ENCODE assay signal across 27 cellular contexts in genomic region chr5:61822584-61822983, GRCh38.
DNase-seq lines count a peak whose midpoint lies in the region; ATAC-seq, FAIRE-seq and TF ChIP-seq lines count a peak whose summit lies in the region.
"Had no signal": no experiment of that assay in that cellular context is flagged by ENCODE, and none has a peak within 500 bp of the region (broad histone marks: within the 10 kb centered on the region; RNA-seq: fewer than 3 reads in every experiment).

No MANE protein-coding gene starts in this region.

- H3K36me3 Mint-ChIP-seq in GM23338 (ENCODE audit: low read depth) (no peaks in the 10 kb centered on the region), astrocyte (ENCODE audit: low read depth, unreplicated experiment) (no peaks in the 10 kb centered on the region), neural crest cell (ENCODE audit: low read depth) (no peaks in the 10 kb centered on the region)
- H3K36me3 Mint-ChIP-seq: CD14-positive monocyte; CD8-positive, alpha-beta memory T cell; IgD-negative memory B cell had no signal

- no peaks in the 10 kb centered on the region for H4K20me1 ChIP-seq in GM23338 (replicated peaks; ENCODE audit: insufficient read depth)
- H4K20me1 ChIP-seq in astrocyte (ENCODE audit: insufficient read depth, low read length): no peaks in the 10 kb centered on the region

- no peaks in the 10 kb centered on the region for H3F3A ChIP-seq in GM23338 (replicated peaks; ENCODE audit: low read depth)

- no peak overlapping the region for H3K4me3 Mint-ChIP-seq in GM23338
- no peak overlapping the region for H3K4me3 Mint-ChIP-seq in astrocyte (ENCODE audit: unreplicated experiment)
- H3K4me3 Mint-ChIP-seq in neural crest cell: no peak overlapping the region
- H3K4me3 Mint-ChIP-seq: CD14-positive monocyte; CD8-positive, alpha-beta memory T cell; IgD-negative memory B cell had no signal

- peak; percentile 47 for ATAC-seq in GM23338
- no peak for ATAC-seq in HG02840 (IDR thresholded peaks at IDR 0.05; ENCODE audit: low FRiP score, unreplicated experiment)
- no peak for ATAC-seq in HG03378 (IDR thresholded peaks at IDR 0.05; ENCODE audit: unreplicated experiment)
- ATAC-seq: Right ventricle myocardium inferior, SK-N-SH treated with all-trans-retinoic acid at 6 μM for 48 hours had no signal

- H3K9me3 Mint-ChIP-seq in GM23338 (no peaks in the 10 kb centered on the region), astrocyte (ENCODE audit: unreplicated experiment) (no peaks in the 10 kb centered on the region), neural crest cell (peaks cover 6% of the 10 kb centered on the region)
- H3K9me3 Mint-ChIP-seq: CD14-positive monocyte had no signal

- peak; percentile 15 for DNase-seq in DMS53 (lab: John Stamatoyannopoulos, UW)
- no peak for DNase-seq in DMS53 treated with DMSO at 0.1 percent for 48 hours (lab: John Stamatoyannopoulos, UW; ENCODE audit: unreplicated experiment)
- no peak for DNase-seq in GM23338 (ENCODE audit: low spot score)
- peak; percentile 29 for DNase-seq in astrocyte (ENCODE audit: low read depth)
- DNase-seq in neural crest cell (ENCODE audit: low read depth, low spot score): no peak
- DNase-seq in AG08395 (ENCODE audit: low spot score): no peak
- DNase-seq: BE2C; CD8-positive, alpha-beta memory T cell; GOT3; HCEC 1CT; MM.1S; NCI-H1694 treated with DMSO at 0.1 percent for 48 hours; NCI-H2081; NCI-H2171 treated with DMSO at 0.1 percent for 48 hours; NCI-H748 treated with DMSO at 0.1 percent for 48 hours; PC-9; SJCRH30 had no signal

- H3K9me3 ChIP-seq in astrocyte (ENCODE audit: insufficient read depth, low read depth, low read length): no peaks in the 10 kb centered on the region
- H3K9me3 ChIP-seq: BE2C, SJCRH30 had no signal

- no peak overlapping the region for H3K4me2 ChIP-seq in GM23338
- no peak overlapping the region for H3K4me2 ChIP-seq in astrocyte (ENCODE audit: low read length)
- H3K4me2 ChIP-seq: KMS-11, PC-9 had no signal

- H3K27me3 ChIP-seq in GM23338 (ENCODE audit: insufficient read depth): no peaks in the 10 kb centered on the region
- peaks cover 14% of the 10 kb centered on the region for H3K27me3 ChIP-seq in astrocyte (ENCODE audit: insufficient read depth, low read length)

- H3K4me1 Mint-ChIP-seq in GM23338 (peaks cover 15% of the 10 kb centered on the region), astrocyte (ENCODE audit: low read depth, unreplicated experiment) (peaks cover 2% of the 10 kb centered on the region), neural crest cell (peaks cover 22% of the 10 kb centered on the region)
- H3K4me1 Mint-ChIP-seq: CD14-positive monocyte; CD8-positive, alpha-beta memory T cell; IgD-negative memory B cell had no signal

- H2AFZ ChIP-seq in GM23338 (peak overlapping the region; percentile 69), astrocyte (ENCODE audit: low read depth, low read length) (no peak overlapping the region)
- H2AFZ ChIP-seq: PC-9 had no signal

- TF ChIP-seq CTCF in GM23338 (conservative IDR thresholded peaks at IDR 0.05; ENCODE audit: low read depth in 2 of 2): no peak
- no peak for TF ChIP-seq CTCF in astrocyte (IDR thresholded peaks at IDR 0.05; ENCODE audit: insufficient read depth, low read depth, low read length)
- no peak for TF ChIP-seq CTCF in neural crest cell (conservative IDR thresholded peaks at IDR 0.05)

- no peaks in the 10 kb centered on the region; the same call in 1 of the 2 replicates for H3K9me2 ChIP-seq in GM23338 (ENCODE audit: insufficient read depth)

- peaks cover 5% of the 10 kb centered on the region for H3K27me3 Mint-ChIP-seq in GM23338 (ENCODE audit: insufficient read depth, low read depth, poor library complexity)
- peaks cover 19% of the 10 kb centered on the region for H3K27me3 Mint-ChIP-seq in astrocyte (ENCODE audit: low read depth, unreplicated experiment)
- H3K27me3 Mint-ChIP-seq in neural crest cell (ENCODE audit: low read depth): no peaks in the 10 kb centered on the region

- H3K4me3 ChIP-seq in GM23338 (no peak overlapping the region), astrocyte (ENCODE audit: insufficient read depth, low read depth, low read length) (no peak overlapping the region)
- H3K4me3 ChIP-seq: PC-9, SJCRH30 had no signal

- H3K27ac ChIP-seq in GM23338 (ENCODE audit: low read depth): no peak overlapping the region
- H3K27ac ChIP-seq in astrocyte (ENCODE audit: low read depth, low read length): no peak overlapping the region
- H3K27ac ChIP-seq: 22Rv1, HL-60, KMS-11, PC-9, SJCRH30 had no signal

- H3K36me3 ChIP-seq in GM23338 (ENCODE audit: insufficient read depth) (no peaks in the 10 kb centered on the region), astrocyte (ENCODE audit: insufficient read depth, low read length) (no peaks in the 10 kb centered on the region)
- H3K36me3 ChIP-seq: BE2C, SJCRH30 had no signal

- peaks cover 4% of the 10 kb centered on the region; the same call in 1 of the 2 replicates for H3K4me1 ChIP-seq in GM23338 (ENCODE audit: insufficient read depth)
- no peaks in the 10 kb centered on the region for H3K4me1 ChIP-seq in astrocyte (ENCODE audit: insufficient read depth, low read length)
- H3K4me1 ChIP-seq: BE2C had no signal

- H3K9ac ChIP-seq in astrocyte (ENCODE audit: low read length): no peak overlapping the region
- H3K9ac ChIP-seq: KMS-11 had no signal

- FAIRE-seq in astrocyte (lab: Jason Lieb, UNC): no peak
- FAIRE-seq: GM18507 had no signal

- H3K27ac Mint-ChIP-seq in GM23338: no peak overlapping the region
- H3K27ac Mint-ChIP-seq in astrocyte (ENCODE audit: unreplicated experiment): no peak overlapping the region
- H3K27ac Mint-ChIP-seq in neural crest cell (ENCODE audit: unreplicated experiment): peak overlapping the region; percentile 46
- H3K27ac Mint-ChIP-seq: IgD-negative memory B cell had no signal

- H3K79me2 ChIP-seq in GM23338 (replicated peaks; ENCODE audit: insufficient read depth): no peaks in the 10 kb centered on the region
- no peaks in the 10 kb centered on the region for H3K79me2 ChIP-seq in astrocyte (ENCODE audit: insufficient read depth, low read length)

TF ChIP-seq in GM23338, 12 proteins besides CTCF, POLR2A, EP300 and RAD21 (continues in another document):
- no peak for TF ChIP-seq ZNF331 (CRISPR knock-in tag; IDR thresholded peaks at IDR 0.05; ENCODE audit: low read depth)
- TF ChIP-seq STAT1 (IDR thresholded peaks at IDR 0.05; ENCODE audit: unreplicated experiment): no peak
- no peak for TF ChIP-seq JUNB (IDR thresholded peaks at IDR 0.05; ENCODE audit: unreplicated experiment)
- no peak for TF ChIP-seq NANOG (IDR thresholded peaks at IDR 0.05; ENCODE audit: borderline replicate concordance)
- TF ChIP-seq, protein P1, sequence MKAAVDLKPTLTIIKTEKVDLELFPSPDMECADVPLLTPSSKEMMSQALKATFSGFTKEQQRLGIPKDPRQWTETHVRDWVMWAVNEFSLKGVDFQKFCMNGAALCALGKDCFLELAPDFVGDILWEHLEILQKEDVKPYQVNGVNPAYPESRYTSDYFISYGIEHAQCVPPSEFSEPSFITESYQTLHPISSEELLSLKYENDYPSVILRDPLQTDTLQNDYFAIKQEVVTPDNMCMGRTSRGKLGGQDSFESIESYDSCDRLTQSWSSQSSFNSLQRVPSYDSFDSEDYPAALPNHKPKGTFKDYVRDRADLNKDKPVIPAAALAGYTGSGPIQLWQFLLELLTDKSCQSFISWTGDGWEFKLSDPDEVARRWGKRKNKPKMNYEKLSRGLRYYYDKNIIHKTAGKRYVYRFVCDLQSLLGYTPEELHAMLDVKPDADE (IDR thresholded peaks at IDR 0.05): no peak
- no peak for TF ChIP-seq ZNF114 (CRISPR knock-in tag; IDR thresholded peaks at IDR 0.05)

Comparison
In these comparisons a context has a peak if more than half of its experiments do, and no peak if none do; other contexts are left out.
1. DNase-seq: peak in DMS53 (single experiment) and astrocyte (single experiment); none in DMS53 treated with DMSO at 0.1 percent for 48 hours (single experiment), GM23338 (single experiment), neural crest cell (single experiment) and AG08395 (single experiment).